Comparison of ENCODE assay signal across 10 cellular contexts in the genomic region with DNA sequence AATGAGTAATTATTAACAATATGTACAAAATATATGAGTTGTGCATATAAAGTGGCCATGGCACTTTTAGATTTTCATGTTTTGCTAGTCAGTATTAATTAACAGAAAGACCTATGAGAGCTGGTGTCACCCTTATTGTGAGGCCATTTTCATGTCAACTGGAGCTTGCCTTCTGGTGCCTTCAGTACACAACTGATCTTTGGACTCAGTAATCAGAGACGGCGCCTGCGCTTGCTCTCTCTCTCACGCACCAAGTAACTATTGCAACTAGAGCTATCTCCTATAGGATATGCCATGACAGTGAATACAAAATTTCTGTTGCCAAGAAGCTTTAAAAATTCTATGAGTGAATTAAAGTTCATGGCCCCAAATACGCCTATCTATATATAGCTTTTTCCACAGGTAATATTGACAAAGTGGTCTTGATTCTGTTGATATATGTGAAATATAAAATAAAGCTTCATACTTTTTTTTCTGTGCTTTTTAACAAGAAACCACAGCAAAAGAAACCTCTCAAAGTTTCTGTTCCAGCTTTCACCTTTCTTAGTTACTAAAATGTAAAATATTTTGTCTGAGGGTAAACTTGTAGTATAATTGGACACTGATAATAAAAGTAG. TPM values are rescaled to one million over a fixed set of nuclear protein-coding genes. Genes with fewer than 3 reads are reported as not detected.
DNase-seq lines count a peak whose midpoint lies in the region; ATAC-seq and TF ChIP-seq lines count a peak whose summit lies in the region.
"Had no signal": no experiment of that assay in that cellular context is flagged by ENCODE, and none has a peak within 500 bp of the region (broad histone marks: within the 10 kb centered on the region; RNA-seq: fewer than 3 reads in every experiment).

No MANE protein-coding gene starts in this region.

- no peak overlapping the region for H4K5ac ChIP-seq in mesendoderm (ENCODE audit: low read length)

- no peak for DNase-seq in stimulated activated naive CD8-positive, alpha-beta T cell treated with anti-CD3 and anti-CD28 coated beads, Interleukin-15, amount 100 ng/mL, for 72 hours
- DNase-seq in stimulated activated naive CD8-positive, alpha-beta T cell treated with anti-CD3 and anti-CD28 coated beads, Interleukin-15, Interleukin-2, amounts not matched to agents 100 U/mL and 50 U/mL, for 24 hours: no peak
- no peak for DNase-seq in WTC11 (ENCODE audit: low spot score)
- no peak for DNase-seq in mesendoderm
- no peak for DNase-seq in iPS-NIHi11 (ENCODE audit: low spot score)
- no peak for DNase-seq in GM10266 (ENCODE audit: extremely low spot score)
- DNase-seq: NCI-H187 had no signal

- no peaks in the 10 kb centered on the region for H3K36me3 Mint-ChIP-seq in WTC11

- H3K56ac ChIP-seq in mesendoderm (ENCODE audit: low read length): no peak overlapping the region

- no peak overlapping the region for H3K4me3 ChIP-seq in mesendoderm (ENCODE audit: low read length)

- peaks cover 9% of the 10 kb centered on the region for H3K79me1 ChIP-seq in mesendoderm (ENCODE audit: low read length)

- peaks cover 11% of the 10 kb centered on the region for H3K4me1 ChIP-seq in mesendoderm (ENCODE audit: control insufficient read depth, low read depth, low read length)

- CTCF ChIA-PET in WTC11 (lab: Charles Lee): no interaction called here

- no peak overlapping the region for H3K4me2 ChIP-seq in mesendoderm (ENCODE audit: low read length)

- no CpG with 5 or more reads among the region's 5 CpGs for WGBS in mesendoderm (ENCODE audit: extremely low coverage, insufficient coverage, low lambda C conversion rate)

- H3K36me3 ChIP-seq in mesendoderm (ENCODE audit: control insufficient read depth, insufficient read depth, low read length): no peaks in the 10 kb centered on the region

- no peak overlapping the region for H3K23ac ChIP-seq in mesendoderm (ENCODE audit: low read length)

- no peaks in the 10 kb centered on the region for H3K27me3 Mint-ChIP-seq in stimulated activated naive CD8-positive, alpha-beta T cell treated with anti-CD3 and anti-CD28 coated beads, Interleukin-15, amount 100 ng/mL, for 72 hours
- peaks cover 29% of the 10 kb centered on the region for H3K27me3 Mint-ChIP-seq in WTC11 (ENCODE audit: low read depth)

- H3K4me3 Mint-ChIP-seq in stimulated activated naive CD8-positive, alpha-beta T cell treated with anti-CD3 and anti-CD28 coated beads, Interleukin-15, amount 100 ng/mL, for 72 hours: peak overlapping the region; percentile 35 to 92
- no peak overlapping the region for H3K4me3 Mint-ChIP-seq in WTC11

- H3K9me3 Mint-ChIP-seq in stimulated activated naive CD8-positive, alpha-beta T cell treated with anti-CD3 and anti-CD28 coated beads, Interleukin-15, amount 100 ng/mL, for 72 hours: no peaks in the 10 kb centered on the region
- H3K9me3 Mint-ChIP-seq in WTC11: no peaks in the 10 kb centered on the region

- no peak overlapping the region for H4K8ac ChIP-seq in mesendoderm (ENCODE audit: low read depth, low read length)

- no peak for TF ChIP-seq CTCF in WTC11 (IDR thresholded peaks at IDR 0.05)
- no peak for TF ChIP-seq CTCF in GM10266 (IDR thresholded peaks at IDR 0.05; ENCODE audit: control insufficient read depth, insufficient read depth, low read depth, missing control alignments)

- no peaks in the 10 kb centered on the region for H3K27me3 ChIP-seq in mesendoderm (ENCODE audit: insufficient read depth, low read length, poor library complexity)

- POLR2A ChIA-PET in WTC11 (lab: Charles Lee): no interaction called here

- no peak overlapping the region for H2AK5ac ChIP-seq in mesendoderm (ENCODE audit: low read length)

- no peak for ATAC-seq in stimulated activated naive CD8-positive, alpha-beta T cell treated with anti-CD3 and anti-CD28 coated beads, Interleukin-15, amount 100 ng/mL, for 72 hours
- no peak for ATAC-seq in stimulated activated naive CD8-positive, alpha-beta T cell treated with anti-CD3 and anti-CD28 coated beads, Interleukin-15, Interleukin-2, amounts not matched to agents 100 U/mL and 50 U/mL, for 24 hours
- ATAC-seq in WTC11 (no peak), HG02884 (IDR thresholded peaks at IDR 0.05; ENCODE audit: unreplicated experiment) (no peak), GM18909 (IDR thresholded peaks at IDR 0.05; ENCODE audit: poor library complexity, unreplicated experiment) (no peak)

- H3K79me2 ChIP-seq in mesendoderm (ENCODE audit: control insufficient read depth, insufficient read depth, low read length): peaks cover 33% of the 10 kb centered on the region

- no peak overlapping the region for H2BK120ac ChIP-seq in mesendoderm (ENCODE audit: low read depth, low read length)

- no peak overlapping the region for H2BK5ac ChIP-seq in mesendoderm (ENCODE audit: low read length)

- H3K4me1 Mint-ChIP-seq in stimulated activated naive CD8-positive, alpha-beta T cell treated with anti-CD3 and anti-CD28 coated beads, Interleukin-15, amount 100 ng/mL, for 72 hours: peaks cover 79% of the 10 kb centered on the region
- H3K4me1 Mint-ChIP-seq in WTC11: peaks cover 59% of the 10 kb centered on the region

- H3K27ac ChIP-seq in mesendoderm (ENCODE audit: low read depth, low read length): no peak overlapping the region
- H3K27ac ChIP-seq: C4-2B had no signal

- H3K18ac ChIP-seq in mesendoderm (ENCODE audit: low read length): peak overlapping the region; percentile 68

- no peak overlapping the region for H2BK15ac ChIP-seq in mesendoderm (replicated peaks; ENCODE audit: low read depth)

- no peak overlapping the region for H3K4ac ChIP-seq in mesendoderm (ENCODE audit: low read depth, low read length)

- H3K9ac ChIP-seq in mesendoderm (ENCODE audit: low read length): no peak overlapping the region

- H3K27ac Mint-ChIP-seq in stimulated activated naive CD8-positive, alpha-beta T cell treated with anti-CD3 and anti-CD28 coated beads, Interleukin-15, amount 100 ng/mL, for 72 hours: no peak overlapping the region
- H3K27ac Mint-ChIP-seq in WTC11: no peak overlapping the region

TF ChIP-seq in WTC11, 78 proteins besides CTCF, POLR2A, EP300 and RAD21:
- TF ChIP-seq GABPB1 (CRISPR knock-in tag; IDR thresholded peaks at IDR 0.05): 0 out of 2 replicates have a peak, but pooled peaks have one; percentile 33
- TF ChIP-seq SMAD4 (CRISPR knock-in tag; IDR thresholded peaks at IDR 0.05): no peak
TF ChIP-seq in WTC11: peak in this region for 1.

RNA-seq across cellular contexts. Expression of a gene that starts 2.9 kb away (rescaled TPM):
- 7.9 to 8.0 TPM (median 7.9 TPM) in 3 replicates for total RNA-seq in WTC11 (2021)
- 9.4 TPM for polyA plus RNA-seq in mesendoderm (2013, experiment 1 of 2)
- polyA plus RNA-seq in mesendoderm (2013, experiment 2 of 2): 9.0 TPM
